ENCODE assay signal across 13 cellular contexts in genomic region chr12:117143008-117143532, GRCh38. TPM values are rescaled to one million over a fixed set of nuclear protein-coding genes. Genes with fewer than 3 reads are reported as not detected.
DNase-seq lines count a peak whose midpoint lies in the region; ATAC-seq and TF ChIP-seq lines count a peak whose summit lies in the region.
"Had no signal": no experiment of that assay in that cellular context is flagged by ENCODE, and none has a peak within 500 bp of the region (broad histone marks: within the 10 kb centered on the region; RNA-seq: fewer than 3 reads in every experiment).

No MANE protein-coding gene starts in this region.

- H3K27ac Mint-ChIP-seq in memory B cell, result peak overlapping the region; percentile 90

- no peaks in the 10 kb centered on the region for H3K9me2 ChIP-seq in DOHH2 (replicated peaks; ENCODE audit: control insufficient read depth, low read length)

- H3K4me1 ChIP-seq in DOHH2 (ENCODE audit: control insufficient read depth, low read length), result peaks cover 37% of the 10 kb centered on the region
- H3K4me1 ChIP-seq in right atrium auricular region, result peaks cover 0 to 16% of the 10 kb centered on the region in 2 donors
- no peaks in the 10 kb centered on the region for H3K4me1 ChIP-seq in aorta (ENCODE audit: control insufficient read depth in 1 of 2, insufficient read depth in 2 of 2, low read length in 2 of 2)

- H3K4me1 Mint-ChIP-seq in memory B cell, result peaks cover 21% of the 10 kb centered on the region

- H3K9me3 Mint-ChIP-seq in memory B cell, result no peaks in the 10 kb centered on the region
- H3K9me3 Mint-ChIP-seq: CD4-positive, CD25-positive, alpha-beta regulatory T cell had no signal

- H3K27me3 Mint-ChIP-seq in memory B cell, result no peaks in the 10 kb centered on the region
- H3K27me3 Mint-ChIP-seq: CD4-positive, CD25-positive, alpha-beta regulatory T cell had no signal

- DNase-seq in HPDE6-E6E7 (ENCODE audit: extremely low spot score) (peak; percentile 80), SK-N-DZ (ENCODE audit: low spot score) (peak; percentile 76), memory B cell (ENCODE audit: low spot score in 2 of 2) (no peak), amniotic stem cell (lab: John Stamatoyannopoulos, UW) (no peak), left cardiac atrium (no peak), right atrium auricular region (ENCODE audit: low spot score) (no peak), aorta (no peak)
- DNase-seq: CD4-positive, CD25-positive, alpha-beta regulatory T cell; left ventricle myocardium inferior; NCI-H1092; retina had no signal

- no peaks in the 10 kb centered on the region for H3K9me3 ChIP-seq in DOHH2 (ENCODE audit: control insufficient read depth, insufficient read depth, low read length)
- no peaks in the 10 kb centered on the region for H3K9me3 ChIP-seq in right atrium auricular region
- H3K9me3 ChIP-seq in aorta (ENCODE audit: control insufficient read depth, low read length), result no peaks in the 10 kb centered on the region
- H3K9me3 ChIP-seq: left ventricle myocardium inferior had no signal

- no peak overlapping the region for H3K4me3 Mint-ChIP-seq in memory B cell
- H3K4me3 Mint-ChIP-seq: CD4-positive, CD25-positive, alpha-beta regulatory T cell had no signal

- H3K79me2 ChIP-seq in DOHH2 (ENCODE audit: control insufficient read depth, low read length), result no peaks in the 10 kb centered on the region

- intact Hi-C loops in left cardiac atrium (cut with DNase I), result no loop called here
- intact Hi-C loops in aorta (cut with DNase I), result no loop called here

- peaks cover 22% of the 10 kb centered on the region for H3K36me3 Mint-ChIP-seq in memory B cell

- TF ChIP-seq CTCF in DOHH2 (IDR thresholded peaks at IDR 0.05; ENCODE audit: low read depth, low read length, poor library complexity, severe bottlenecking) (no peak), right atrium auricular region (IDR thresholded peaks at IDR 0.05) (no peak)

- H3F3A ChIP-seq in DOHH2 (ENCODE audit: control insufficient read depth, insufficient read depth), result peaks cover 8% of the 10 kb centered on the region; the same call in 1 of the 2 replicates

- ATAC-seq in memory B cell (ENCODE audit: low read depth) (peak; percentile 74), left cardiac atrium (no peak), aorta (ENCODE audit: low FRiP score) (no peak)

- H3K36me3 ChIP-seq in DOHH2 (ENCODE audit: control insufficient read depth, low read length), result peaks cover 34% of the 10 kb centered on the region
- peaks cover 25% of the 10 kb centered on the region for H3K36me3 ChIP-seq in right atrium auricular region
- peaks cover 4% of the 10 kb centered on the region in 2 donors for H3K36me3 ChIP-seq in aorta (ENCODE audit: control insufficient read depth in 1 of 2, insufficient read depth in 2 of 2, low read length in 1 of 2)

- H4K20me1 ChIP-seq in DOHH2 (ENCODE audit: control insufficient read depth, insufficient read depth, low read depth, low read length), result no peaks in the 10 kb centered on the region

- WGBS in aorta, 2 donors, result 79 to 83% methylated on average over 18 of the region's 18 CpGs

- peak overlapping the region; percentile 31 for H3K4me2 ChIP-seq in DOHH2 (ENCODE audit: low read length)

- H3K4me3 ChIP-seq in DOHH2 (ENCODE audit: low read length), result peak overlapping the region; percentile 12; the same call in 1 of the 2 replicates
- H3K4me3 ChIP-seq in right atrium auricular region, result no peak overlapping the region
- no peak overlapping the region for H3K4me3 ChIP-seq in aorta (ENCODE audit: low read length in 2 of 2)
- H3K4me3 ChIP-seq: left ventricle myocardium inferior, SK-N-MC had no signal

- H3K27ac ChIP-seq in DOHH2 (ENCODE audit: low read depth, low read length) (peak overlapping the region; percentile 50), right atrium auricular region (no peak overlapping the region), aorta (ENCODE audit: low read depth in 1 of 2, low read length in 2 of 2) (no peak overlapping the region)
- H3K27ac ChIP-seq: left ventricle myocardium inferior, SK-N-MC had no signal

- H3K27me3 ChIP-seq in DOHH2 (ENCODE audit: control insufficient read depth, low read length) (no peaks in the 10 kb centered on the region), right atrium auricular region (no peaks in the 10 kb centered on the region), aorta (ENCODE audit: control insufficient read depth in 1 of 2, insufficient read depth in 2 of 2, low read length in 1 of 2) (no peaks in the 10 kb centered on the region)

RNA-seq across cellular contexts. Expression of gene TESC, which starts 43.9 kb away (rescaled TPM):
- polyA plus RNA-seq in SK-N-DZ (2014; cell fraction: cytosol; rRNA removed), result 177 and 188 TPM in 2 replicates
- 139 and 144 TPM in 2 replicates for polyA plus RNA-seq in SK-N-DZ (2014; cell fraction: nucleus; rRNA removed)
- total RNA-seq in left cardiac atrium (10 to 100 TPM; 35.1 to 41.2 TPM), right atrium auricular region (10 to 100 TPM; 31.2 to 36.2 TPM), aorta (10 to 100 TPM in 1 of 2 donors, 1 to 10 TPM in 1; 5.4 to 17.1 TPM)
- polyA plus RNA-seq in aorta, result 1 to 10 TPM in 1 of 2 donors, under 1 TPM in 1; 0.38 to 1.2 TPM

RNA-seq across cellular contexts. Expression of gene FBXO21, which starts 47.2 kb away (rescaled TPM):
- polyA plus RNA-seq in SK-N-DZ (2014; cell fraction: cytosol; rRNA removed), result 95.5 and 115 TPM in 2 replicates
- 57.7 and 90.4 TPM in 2 replicates for polyA plus RNA-seq in SK-N-DZ (2014; cell fraction: nucleus; rRNA removed)
- total RNA-seq in left cardiac atrium (10 to 100 TPM; 36.5 to 41.8 TPM), right atrium auricular region (10 to 100 TPM; 43.5 to 77.9 TPM), aorta (10 to 100 TPM; 32.0 to 35.8 TPM)
- 10 to 100 TPM in 1 of 2 donors, 1 to 10 TPM in 1; 9.3 to 13.5 TPM for polyA plus RNA-seq in aorta

Comparison
In these comparisons a context has a peak if more than half of its experiments do, and no peak if none do; other contexts are left out.
1. DNase-seq: peak in HPDE6-E6E7 (single experiment) and SK-N-DZ (single experiment); none in memory B cell (0 of 2), amniotic stem cell (single experiment), left cardiac atrium (single experiment), right atrium auricular region (single experiment) and aorta (0 of 2).